In the genomic region with DNA sequence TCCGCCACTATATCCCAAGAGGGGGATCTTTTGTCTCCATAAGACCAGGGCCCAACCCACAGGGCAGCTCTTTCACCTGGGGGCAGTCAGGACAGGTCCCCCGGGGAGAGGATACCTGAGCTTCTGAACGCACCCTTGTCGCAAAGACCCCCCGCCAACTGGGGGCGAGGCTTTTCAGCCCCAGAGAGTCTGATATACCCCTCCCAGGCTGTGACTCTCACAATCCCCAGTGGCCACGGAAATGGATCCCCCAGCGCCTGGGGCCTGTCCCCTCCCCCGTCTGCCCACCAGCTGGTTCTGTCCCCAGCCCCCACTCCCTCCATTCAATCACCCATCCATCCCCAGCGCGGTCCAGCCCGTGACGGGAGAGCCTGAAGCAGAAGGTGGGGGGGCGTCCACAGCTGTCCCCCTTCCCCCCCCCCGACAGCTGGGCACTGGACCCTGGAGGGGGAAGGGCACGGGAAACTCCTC, we compare ENCODE assay signal across 9 cellular contexts. TPM values are rescaled to one million over a fixed set of nuclear protein-coding genes. Genes with fewer than 3 reads are reported as not detected.
DNase-seq lines count a peak whose midpoint lies in the region; ATAC-seq, FAIRE-seq and TF ChIP-seq lines count a peak whose summit lies in the region.
"Had no signal": no experiment of that assay in that cellular context is flagged by ENCODE, and none has a peak within 500 bp of the region (broad histone marks: within the 10 kb centered on the region; RNA-seq: fewer than 3 reads in every experiment).

No MANE protein-coding gene starts in this region.

- POLR2A ChIA-PET in activated CD4-positive, alpha-beta T cell treated with anti-CD3 and anti-CD28 coated beads for 36 hours (lab: Charles Lee): no interaction called here

- H3K27ac ChIP-seq in lower lobe of right lung: peak overlapping the region; percentile 86
- peak overlapping the region; percentile 81 to 91 for H3K27ac ChIP-seq in tibial artery

- peak overlapping the region; percentile 43 for H3K4me3 Mint-ChIP-seq in activated CD4-positive, alpha-beta T cell treated with anti-CD3 and anti-CD28 coated beads for 36 hours

- H3K4me1 ChIP-seq in lower lobe of right lung: peaks cover 41% of the 10 kb centered on the region
- H3K4me1 ChIP-seq in tibial artery: peaks cover 0 to 16% (median 9%) of the 10 kb centered on the region in 4 donors

- no peaks in the 10 kb centered on the region for H3K9me3 Mint-ChIP-seq in activated CD4-positive, alpha-beta T cell treated with anti-CD3 and anti-CD28 coated beads for 36 hours (ENCODE audit: low read depth)
- H3K9me3 Mint-ChIP-seq: activated naive CD4-positive, alpha-beta T cell treated with anti-CD3 and anti-CD28 coated beads, Interleukin-2, amount 10 ng/mL, durations not matched to agents 7 days and 5 days had no signal

- H3K9me3 ChIP-seq in lower lobe of right lung: no peaks in the 10 kb centered on the region
- no peaks in the 10 kb centered on the region for H3K9me3 ChIP-seq in tibial artery

- CTCF ChIA-PET in activated CD4-positive, alpha-beta T cell treated with anti-CD3 and anti-CD28 coated beads for 36 hours (lab: Charles Lee): no interaction called here

- intact Hi-C loops in activated CD4-positive, alpha-beta T cell treated with anti-CD3 and anti-CD28 coated beads for 36 hours (cut with DNase I, micrococcal nuclease): no loop called here
- intact Hi-C loops in lower lobe of right lung (cut with DNase I): no loop called here
- intact Hi-C loops in tibial artery (cut with DNase I; ENCODE audit: low total_unique reads): no loop called here

- FAIRE-seq in bronchial epithelial cell (lab: Jason Lieb, UNC): no peak

- no peaks in the 10 kb centered on the region for H3K36me3 Mint-ChIP-seq in activated CD4-positive, alpha-beta T cell treated with anti-CD3 and anti-CD28 coated beads for 36 hours (ENCODE audit: low read depth)
- H3K36me3 Mint-ChIP-seq: activated naive CD4-positive, alpha-beta T cell treated with anti-CD3 and anti-CD28 coated beads, Interleukin-2, amount 10 ng/mL, durations not matched to agents 7 days and 5 days had no signal

- ATAC-seq in activated CD4-positive, alpha-beta T cell treated with anti-CD3 and anti-CD28 coated beads for 36 hours: no peak
- peak; percentile 1 to 6 for ATAC-seq in lower lobe of right lung
- ATAC-seq in HG03097 (IDR thresholded peaks at IDR 0.05; ENCODE audit: low FRiP score, unreplicated experiment): no peak

- H3K27ac Mint-ChIP-seq in activated CD4-positive, alpha-beta T cell treated with anti-CD3 and anti-CD28 coated beads for 36 hours: no peak overlapping the region
- H3K27ac Mint-ChIP-seq: activated naive CD4-positive, alpha-beta T cell treated with anti-CD3 and anti-CD28 coated beads, Interleukin-2, amount 10 ng/mL, durations not matched to agents 7 days and 5 days had no signal

- peaks cover 3% of the 10 kb centered on the region for H3K4me1 Mint-ChIP-seq in activated CD4-positive, alpha-beta T cell treated with anti-CD3 and anti-CD28 coated beads for 36 hours

- peaks cover 39% of the 10 kb centered on the region for H3K27me3 Mint-ChIP-seq in activated CD4-positive, alpha-beta T cell treated with anti-CD3 and anti-CD28 coated beads for 36 hours

- H3K27me3 ChIP-seq in bronchial epithelial cell (ENCODE audit: control insufficient read depth, insufficient read depth, low read length): no peaks in the 10 kb centered on the region
- no peaks in the 10 kb centered on the region for H3K27me3 ChIP-seq in lower lobe of right lung (ENCODE audit: low read depth)
- H3K27me3 ChIP-seq in tibial artery: no peaks in the 10 kb centered on the region

- H3K4me3 ChIP-seq in bronchial epithelial cell (ENCODE audit: low read depth, low read length) (peak overlapping the region; percentile 72), lower lobe of right lung (peak overlapping the region; percentile 77), tibial artery (peak overlapping the region; percentile 96 to 99)

- H3K36me3 ChIP-seq in bronchial epithelial cell (ENCODE audit: control insufficient read depth, insufficient read depth, low read length) (no peaks in the 10 kb centered on the region), lower lobe of right lung (no peaks in the 10 kb centered on the region), tibial artery (no peaks in the 10 kb centered on the region)

- no peak for DNase-seq in activated CD4-positive, alpha-beta T cell treated with anti-CD3 and anti-CD28 coated beads for 36 hours
- DNase-seq in activated CD4-positive, alpha-beta T cell treated with anti-CD3 and anti-CD28 coated beads, Interleukin-2, amount 50 U/mL, for 1 hour: no peak
- DNase-seq in bronchial epithelial cell (ENCODE audit: low read depth) (no peak), lower lobe of right lung (no peak), tibial artery (no peak), CD1c-positive myeloid dendritic cell (ENCODE audit: extremely low spot score) (no peak)
- no peak for DNase-seq in stimulated activated CD8-positive, alpha-beta memory T cell treated with anti-CD3 and anti-CD28 coated beads, Interleukin-4, amount 100 ng/mL, for 48 hours
- DNase-seq: activated naive CD4-positive, alpha-beta T cell treated with anti-CD3 and anti-CD28 coated beads, Interleukin-2, amount 10 ng/mL, durations not matched to agents 7 days and 5 days had no signal

- no peak for TF ChIP-seq CTCF in bronchial epithelial cell (IDR thresholded peaks at IDR 0.05; ENCODE audit: insufficient read depth, low read length, severe bottlenecking)
- no peak for TF ChIP-seq CTCF in lower lobe of right lung (IDR thresholded peaks at IDR 0.05)
- TF ChIP-seq CTCF in tibial artery (IDR thresholded peaks at IDR 0.05): no peak

RNA-seq across cellular contexts. Expression of a gene that starts 0.9 kb away (rescaled TPM):
- total RNA-seq in activated CD4-positive, alpha-beta T cell treated with anti-CD3 and anti-CD28 coated beads for 36 hours: 1 to 10 TPM; 2.8 to 4.6 TPM
- 10.5 and 21.4 TPM in 2 replicates for total RNA-seq in bronchial epithelial cell
- total RNA-seq in lower lobe of right lung: 106 TPM

RNA-seq across cellular contexts. Expression of a gene that starts 22.0 kb away (rescaled TPM):
- total RNA-seq in activated CD4-positive, alpha-beta T cell treated with anti-CD3 and anti-CD28 coated beads for 36 hours: not detected
- total RNA-seq in bronchial epithelial cell (not detected in 2 replicates), lower lobe of right lung (not detected)

RNA-seq across cellular contexts. Expression of a gene that starts 34.5 kb away (rescaled TPM):
- not detected for total RNA-seq in activated CD4-positive, alpha-beta T cell treated with anti-CD3 and anti-CD28 coated beads for 36 hours
- total RNA-seq in bronchial epithelial cell: not detected in 2 replicates
- total RNA-seq in lower lobe of right lung: not detected

Comparison
In these comparisons a context has a peak if more than half of its experiments do, and no peak if none do; other contexts are left out.
1. ATAC-seq: peak in lower lobe of right lung (2 of 2); none in activated CD4-positive, alpha-beta T cell treated with anti-CD3 and anti-CD28 coated beads for 36 hours (single experiment) and HG03097 (single experiment).
2. Peak in every context shown above with its lines, with median percentiles within 50 percentile points of each other: H3K4me3 ChIP-seq.